Comparison of ENCODE assay signal across 1 cellular context in genomic region chr7:157472311-157473050, GRCh38.
TF ChIP-seq lines count a peak whose summit lies in the region.

No MANE protein-coding gene starts in this region.

TF ChIP-seq in SK-N-SH treated with all-trans-retinoic acid at 6 μM for 48 hours, 23 proteins besides CTCF, POLR2A, EP300 and RAD21 (continued from another document):
- TF ChIP-seq CSDC2 (CRISPR knock-in tag; IDR thresholded peaks at IDR 0.05) (no peak), ESRRG (CRISPR knock-in tag; IDR thresholded peaks at IDR 0.05) (no peak), ZFP3 (CRISPR knock-in tag; IDR thresholded peaks at IDR 0.05) (no peak), TSHZ2 (CRISPR knock-in tag; IDR thresholded peaks at IDR 0.05) (no peak), ZC3H10 (CRISPR knock-in tag; IDR thresholded peaks at IDR 0.05) (no peak), PATZ1 (CRISPR knock-in tag; IDR thresholded peaks at IDR 0.05; ENCODE audit: borderline replicate concordance) (no peak), ZNF70 (CRISPR knock-in tag; IDR thresholded peaks at IDR 0.05) (no peak), TOX (CRISPR knock-in tag; IDR thresholded peaks at IDR 0.05; ENCODE audit: borderline replicate concordance) (no peak), GLIS3 (CRISPR knock-in tag; IDR thresholded peaks at IDR 0.05) (no peak), OSR1 (CRISPR knock-in tag; IDR thresholded peaks at IDR 0.05) (no peak), CREB5 (CRISPR knock-in tag; IDR thresholded peaks at IDR 0.05; ENCODE audit: low read depth) (no peak), PPARA (CRISPR knock-in tag; IDR thresholded peaks at IDR 0.05; ENCODE audit: borderline replicate concordance) (no peak), CSRNP3 (CRISPR knock-in tag; IDR thresholded peaks at IDR 0.05) (no peak)
TF ChIP-seq in SK-N-SH treated with all-trans-retinoic acid at 6 μM for 48 hours: peak in this region for 0.
